In genomic region chr7:2670720-2671391, GRCh38 we compare ENCODE assay signal across 8 cellular contexts. TPM values are rescaled to one million over a fixed set of nuclear protein-coding genes. Genes with fewer than 3 reads are reported as not detected.
DNase-seq lines count a peak whose midpoint lies in the region; ATAC-seq and TF ChIP-seq lines count a peak whose summit lies in the region.

No MANE protein-coding gene starts in this region.

- H3K4me1 Mint-ChIP-seq in CD14-positive monocyte: peaks cover 7% of the 10 kb centered on the region
- peaks cover 6 to 10% of the 10 kb centered on the region in 2 donors for H3K4me1 Mint-ChIP-seq in immature natural killer cell

- DNase-seq in CD14-positive monocyte (ENCODE audit: low spot score) (no peak), NCI-H2029 treated with DMSO at 0.1 percent for 48 hours (lab: John Stamatoyannopoulos, UW) (peak; percentile 44), body of pancreas (peak; percentile 58 to 66 (median 62)), immature natural killer cell (peak; percentile 59 to 62 (median 61))
- peak; percentile 65 to 73 for DNase-seq in stimulated activated CD4-positive, alpha-beta T cell treated with anti-CD3 and anti-CD28 coated beads, Interleukin-2, amount 100 ng/mL, for 48 hours

- ATAC-seq in GM21619 (IDR thresholded peaks at IDR 0.05; ENCODE audit: unreplicated experiment): peak; percentile 69
- peak; percentile 75 for ATAC-seq in body of pancreas
- ATAC-seq in GM18870 (IDR thresholded peaks at IDR 0.05; ENCODE audit: unreplicated experiment): no peak

- H3K4me3 ChIP-seq in body of pancreas: no peak overlapping the region

- H3K4me1 ChIP-seq in body of pancreas: no peaks in the 10 kb centered on the region

- intact Hi-C loops in CD14-positive monocyte (cut with micrococcal nuclease): loop anchor here (2.0 to 5.0 kb wide), 2 partner anchors 36 to 38 kb away; no protein-coding TSS in a partner anchor
- intact Hi-C loops in body of pancreas (cut with DNase I): no loop called here

- H3K27ac ChIP-seq in VCaP (no peak overlapping the region), body of pancreas (no peak overlapping the region)

- no peaks in the 10 kb centered on the region for H3K36me3 Mint-ChIP-seq in CD14-positive monocyte
- H3K36me3 Mint-ChIP-seq in immature natural killer cell: peaks cover 0 to 3% (median 0%) of the 10 kb centered on the region in 3 donors

- peaks cover 3 to 25% (median 7%) of the 10 kb centered on the region in 7 donors for H3K9me3 Mint-ChIP-seq in CD14-positive monocyte
- H3K9me3 Mint-ChIP-seq in immature natural killer cell: no peaks in the 10 kb centered on the region

- WGBS in body of pancreas, 2 donors: 12 to 19% methylated on average over 14 to 25 of the region's 25 CpGs

- TF ChIP-seq CTCF in CD14-positive monocyte (IDR thresholded peaks at IDR 0.05): peak; percentile 98
- peak; percentile 93 for TF ChIP-seq CTCF in VCaP (conservative IDR thresholded peaks at IDR 0.05)
- peak; percentile 30 to 75 (median 62) for TF ChIP-seq CTCF in body of pancreas (IDR thresholded peaks at IDR 0.05)

- TF ChIP-seq POLR2A in body of pancreas (IDR thresholded peaks at IDR 0.05): no peak

- peaks cover 0 to 3% (median 0%) of the 10 kb centered on the region in 3 donors for H3K9me3 ChIP-seq in body of pancreas

- H3K4me3 Mint-ChIP-seq in CD14-positive monocyte: peak overlapping the region in 1 of 2 donors; percentile 1
- peak overlapping the region in 1 of 5 donors; percentile 41 for H3K4me3 Mint-ChIP-seq in immature natural killer cell

- H3K27ac Mint-ChIP-seq in CD14-positive monocyte (no peak overlapping the region), immature natural killer cell (no peak overlapping the region)

- H3K27me3 Mint-ChIP-seq in CD14-positive monocyte (ENCODE audit: low read depth in 3 of 3) (peaks cover 21 to 41% (median 23%) of the 10 kb centered on the region in 3 donors), immature natural killer cell (ENCODE audit: low read depth in 3 of 3) (peaks cover 9 to 15% (median 10%) of the 10 kb centered on the region in 3 donors)

- no peaks in the 10 kb centered on the region for H3K27me3 ChIP-seq in body of pancreas

- H3K36me3 ChIP-seq in body of pancreas (replicated peaks in 1 of 2; ENCODE audit: insufficient read depth in 1 of 2, low read depth in 2 of 2): no peaks in the 10 kb centered on the region

RNA-seq across cellular contexts. Expression of gene AMZ1, which starts 17.1 kb away (rescaled TPM):
- polyA plus RNA-seq in CD14-positive monocyte (under 1 TPM; 0.09 to 0.14 TPM), immature natural killer cell (under 1 TPM in 1 of 3 donors, not detected in 2; 0.11 TPM)
- not detected for total RNA-seq in body of pancreas

RNA-seq across cellular contexts. Expression of gene TTYH3, which starts 39.1 kb away (rescaled TPM):
- polyA plus RNA-seq in CD14-positive monocyte: 10 to 100 TPM; 13.4 to 17.4 TPM
- total RNA-seq in body of pancreas: 10 to 100 TPM; 11.2 to 32.0 TPM
- 1 to 10 TPM; 1.3 to 3.2 (median 1.6) TPM for polyA plus RNA-seq in immature natural killer cell
